In the genomic region with DNA sequence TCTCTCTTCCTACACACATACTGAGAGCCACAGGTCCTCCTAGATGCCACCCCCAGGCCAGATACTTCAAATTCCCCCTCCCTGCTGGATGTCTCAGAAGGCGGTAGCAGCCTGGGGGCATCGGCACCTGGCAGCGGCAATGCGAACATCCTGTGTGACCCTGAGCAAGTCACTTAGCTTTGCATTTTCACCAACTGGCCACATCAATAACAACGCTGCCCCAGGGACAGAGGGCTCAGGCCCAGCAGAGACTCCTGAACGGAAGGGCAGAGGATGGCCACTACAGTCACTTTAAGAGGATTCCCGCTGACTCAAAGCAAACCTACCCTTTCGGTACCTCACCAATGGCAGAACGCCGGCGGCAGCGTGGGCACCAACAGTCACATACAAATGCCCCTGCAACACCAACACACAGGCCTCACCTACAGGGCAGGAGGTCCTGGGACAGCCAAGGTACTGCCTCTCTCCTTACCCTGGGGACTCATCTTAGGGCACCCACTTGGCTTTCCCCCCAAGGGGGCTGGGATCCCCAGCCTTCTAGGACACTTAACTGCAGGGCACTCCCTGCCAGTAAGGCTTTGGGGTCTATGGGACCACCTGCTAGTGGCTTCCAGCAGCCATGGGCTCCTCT, we compare ENCODE assay signal across 9 cellular contexts. TPM values are rescaled to one million over a fixed set of nuclear protein-coding genes. Genes with fewer than 3 reads are reported as not detected.
DNase-seq lines count a peak whose midpoint lies in the region; ATAC-seq, FAIRE-seq and TF ChIP-seq lines count a peak whose summit lies in the region.
"Had no signal": no experiment of that assay in that cellular context is flagged by ENCODE, and none has a peak within 500 bp of the region (broad histone marks: within the 10 kb centered on the region; RNA-seq: fewer than 3 reads in every experiment).

No MANE protein-coding gene starts in this region.

- H3K36me3 ChIP-seq in astrocyte (ENCODE audit: insufficient read depth, low read length) (no peaks in the 10 kb centered on the region), right lobe of liver (no peaks in the 10 kb centered on the region)

- no peak for TF ChIP-seq POLR2A in right lobe of liver (IDR thresholded peaks at IDR 0.05)

- H3K27me3 ChIP-seq in astrocyte (ENCODE audit: insufficient read depth, low read length) (peaks cover 47% of the 10 kb centered on the region), right lobe of liver (peaks cover 7 to 37% of the 10 kb centered on the region in 2 donors)

- H3K4me2 ChIP-seq in astrocyte (ENCODE audit: low read length), result peak overlapping the region; percentile 89

- H4K20me1 ChIP-seq in astrocyte (ENCODE audit: insufficient read depth, low read length), result no peaks in the 10 kb centered on the region

- no peak for ATAC-seq in right lobe of liver
- no peak for ATAC-seq in stimulated activated effector memory CD8-positive, alpha-beta T cell treated with anti-CD3 and anti-CD28 coated beads, Interleukin-12 subunit alpha, Interleukin-12 subunit beta, amount 100 ng/mL, for 72 hours

- FAIRE-seq in astrocyte (lab: Jason Lieb, UNC), result no peak

- WGBS in right lobe of liver (ENCODE audit: insufficient coverage, low coverage, low lambda C conversion rate, missing lambda C conversion rate), result no CpG with 5 or more reads among the region's 12 CpGs

- no peaks in the 10 kb centered on the region for H3K36me3 Mint-ChIP-seq in astrocyte (ENCODE audit: low read depth, unreplicated experiment)
- H3K36me3 Mint-ChIP-seq in stimulated activated effector memory CD8-positive, alpha-beta T cell treated with anti-CD3 and anti-CD28 coated beads, Interleukin-12 subunit alpha, Interleukin-12 subunit beta, amount 100 ng/mL, for 72 hours, result no peaks in the 10 kb centered on the region

- H2AFZ ChIP-seq in astrocyte (ENCODE audit: low read depth, low read length), result peak overlapping the region; percentile 81

- intact Hi-C loops in right lobe of liver (cut with DNase I), result no loop called here

- peak overlapping the region; percentile 71 for H3K4me3 Mint-ChIP-seq in astrocyte (ENCODE audit: unreplicated experiment)
- H3K4me3 Mint-ChIP-seq in stimulated activated effector memory CD8-positive, alpha-beta T cell treated with anti-CD3 and anti-CD28 coated beads, Interleukin-12 subunit alpha, Interleukin-12 subunit beta, amount 100 ng/mL, for 72 hours, result peak overlapping the region; percentile 45

- peaks cover 15% of the 10 kb centered on the region for H3K4me1 ChIP-seq in astrocyte (ENCODE audit: insufficient read depth, low read length)
- peaks cover 0 to 15% (median 0%) of the 10 kb centered on the region in 4 donors for H3K4me1 ChIP-seq in right lobe of liver

- peak overlapping the region; percentile 54 for H3K9ac ChIP-seq in astrocyte (ENCODE audit: low read length)

- no peak for TF ChIP-seq CTCF in astrocyte (IDR thresholded peaks at IDR 0.05; ENCODE audit: insufficient read depth, low read depth, low read length)
- no peak for TF ChIP-seq CTCF in right lobe of liver (IDR thresholded peaks at IDR 0.05)

- peaks cover 6% of the 10 kb centered on the region for H3K4me1 Mint-ChIP-seq in astrocyte (ENCODE audit: low read depth, unreplicated experiment)
- peaks cover 10% of the 10 kb centered on the region for H3K4me1 Mint-ChIP-seq in stimulated activated effector memory CD8-positive, alpha-beta T cell treated with anti-CD3 and anti-CD28 coated beads, Interleukin-12 subunit alpha, Interleukin-12 subunit beta, amount 100 ng/mL, for 72 hours

- peaks cover 2% of the 10 kb centered on the region for H3K9me3 Mint-ChIP-seq in astrocyte (ENCODE audit: unreplicated experiment)
- no peaks in the 10 kb centered on the region for H3K9me3 Mint-ChIP-seq in stimulated activated effector memory CD8-positive, alpha-beta T cell treated with anti-CD3 and anti-CD28 coated beads, Interleukin-12 subunit alpha, Interleukin-12 subunit beta, amount 100 ng/mL, for 72 hours
- H3K9me3 Mint-ChIP-seq: activated naive CD4-positive, alpha-beta T cell treated with anti-CD3 and anti-CD28 coated beads for 36 hours had no signal

- DNase-seq in NCI-H524 (lab: John Stamatoyannopoulos, UW) (peak; percentile 18 to 33), NCI-H524 treated with DMSO at 0.1 percent for 48 hours (lab: John Stamatoyannopoulos, UW) (no peak), astrocyte (ENCODE audit: low read depth) (no peak), right lobe of liver (peak in 2 of 3 donors; percentile 24 to 36), KG1 (lab: John Stamatoyannopoulos, UW) (no peak), NCI-H748 (lab: John Stamatoyannopoulos, UW; ENCODE audit: unreplicated experiment) (no peak)
- DNase-seq in stimulated activated effector memory CD8-positive, alpha-beta T cell treated with anti-CD3 and anti-CD28 coated beads, Interleukin-12 subunit alpha, Interleukin-12 subunit beta, amount 100 ng/mL, for 72 hours (ENCODE audit: low spot score in 2 of 2), result no peak
- DNase-seq in stimulated activated CD4-positive, alpha-beta T cell treated with anti-CD3 and anti-CD28 coated beads, Interleukin-1b, Interleukin-23, amount 100 ng/mL, for 48 hours, result no peak

- peaks cover 84% of the 10 kb centered on the region for H3K27me3 Mint-ChIP-seq in astrocyte (ENCODE audit: low read depth, unreplicated experiment)

- peak overlapping the region; percentile 45 for H3K4me3 ChIP-seq in astrocyte (ENCODE audit: insufficient read depth, low read depth, low read length)
- no peak overlapping the region for H3K4me3 ChIP-seq in right lobe of liver

- H3K79me2 ChIP-seq in astrocyte (ENCODE audit: insufficient read depth, low read length), result no peaks in the 10 kb centered on the region

- H3K27ac ChIP-seq in astrocyte (ENCODE audit: low read depth, low read length), result no peak overlapping the region
- no peak overlapping the region for H3K27ac ChIP-seq in right lobe of liver

- no peaks in the 10 kb centered on the region for H3K9me3 ChIP-seq in astrocyte (ENCODE audit: insufficient read depth, low read depth, low read length)
- no peaks in the 10 kb centered on the region for H3K9me3 ChIP-seq in right lobe of liver

- H3K27ac Mint-ChIP-seq in astrocyte (ENCODE audit: unreplicated experiment), result no peak overlapping the region
- no peak overlapping the region for H3K27ac Mint-ChIP-seq in stimulated activated effector memory CD8-positive, alpha-beta T cell treated with anti-CD3 and anti-CD28 coated beads, Interleukin-12 subunit alpha, Interleukin-12 subunit beta, amount 100 ng/mL, for 72 hours
- H3K27ac Mint-ChIP-seq: activated naive CD4-positive, alpha-beta T cell treated with anti-CD3 and anti-CD28 coated beads for 36 hours had no signal

RNA-seq across cellular contexts. Expression of a gene that starts 1.6 kb away (rescaled TPM):
- total RNA-seq in astrocyte (0.46 and 1.5 TPM in 2 replicates), right lobe of liver (not detected)
- total RNA-seq: activated naive CD4-positive, alpha-beta T cell treated with anti-CD3 and anti-CD28 coated beads for 36 hours had no signal

Comparison
In these comparisons a context has a peak if more than half of its experiments do, and no peak if none do; other contexts are left out.
1. DNase-seq: peak in NCI-H524 (2 of 2) and right lobe of liver (2 of 3); none in NCI-H524 treated with DMSO at 0.1 percent for 48 hours (single experiment), astrocyte (single experiment), stimulated activated effector memory CD8-positive, alpha-beta T cell treated with anti-CD3 and anti-CD28 coated beads, Interleukin-12 subunit alpha, Interleukin-12 subunit beta, amount 100 ng/mL, for 72 hours (0 of 2), KG1 (single experiment), NCI-H748 (single experiment) and stimulated activated CD4-positive, alpha-beta T cell treated with anti-CD3 and anti-CD28 coated beads, Interleukin-1b, Interleukin-23, amount 100 ng/mL, for 48 hours (single experiment).